ENCODE assay signal across 1 cellular context in genomic region chr11:126318642-126319373, GRCh38.
TF ChIP-seq lines count a peak whose summit lies in the region.

No MANE protein-coding gene starts in this region.

TF ChIP-seq in WTC11, 78 proteins besides CTCF, POLR2A, EP300 and RAD21 (continued from another document):
- TF ChIP-seq ZNF532 (CRISPR knock-in tag; IDR thresholded peaks at IDR 0.05; ENCODE audit: borderline replicate concordance) = no peak
- TF ChIP-seq SMAD3 (CRISPR knock-in tag; IDR thresholded peaks at IDR 0.05; ENCODE audit: borderline replicate concordance) = no peak
- no peak for TF ChIP-seq ZNF416 (CRISPR knock-in tag; IDR thresholded peaks at IDR 0.05)
- TF ChIP-seq IRF2 (CRISPR knock-in tag; IDR thresholded peaks at IDR 0.05; ENCODE audit: borderline replicate concordance, low read depth) = no peak
- TF ChIP-seq TEAD4 (CRISPR knock-in tag; IDR thresholded peaks at IDR 0.05) = no peak
- no peak for TF ChIP-seq GRHL2 (CRISPR knock-in tag; IDR thresholded peaks at IDR 0.05; ENCODE audit: insufficient replicate concordance, severe bottlenecking)
- TF ChIP-seq ZNF317 (CRISPR knock-in tag; IDR thresholded peaks at IDR 0.05; ENCODE audit: borderline replicate concordance, low read depth) = no peak
